In the genomic region with DNA sequence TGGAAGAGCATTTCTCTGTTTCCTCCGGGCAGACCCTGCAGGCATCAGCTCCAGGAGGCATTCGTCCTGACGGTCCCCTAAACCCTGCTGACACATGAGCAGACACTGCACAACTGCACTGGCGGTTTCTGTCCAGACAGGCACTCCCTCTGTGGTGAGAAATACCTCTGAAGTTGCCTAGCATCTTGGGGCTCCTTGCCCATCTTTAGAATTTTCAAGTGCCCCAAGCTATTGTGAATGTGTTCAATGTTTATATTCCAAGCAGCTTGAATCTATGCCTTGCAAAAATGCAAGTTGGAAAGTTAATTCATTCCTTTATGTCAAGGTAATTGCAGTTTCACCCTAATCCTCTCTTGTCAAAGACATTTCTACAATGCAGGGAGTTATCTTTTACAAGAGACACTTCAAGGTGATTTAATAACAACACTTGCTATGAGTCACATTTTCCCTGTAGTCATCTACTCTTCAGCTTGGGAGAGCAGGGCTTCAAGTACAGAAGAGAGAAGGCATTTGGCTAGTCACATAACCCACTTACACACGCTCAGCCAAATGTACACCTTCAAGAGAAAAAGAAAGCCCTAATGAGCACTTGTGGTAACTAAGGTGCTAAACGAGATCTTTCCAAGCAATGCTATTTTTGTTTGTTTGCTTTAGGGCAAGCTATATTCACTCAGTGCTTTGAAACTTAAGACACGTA, we compare ENCODE assay signal across 8 cellular contexts.
DNase-seq lines count a peak whose midpoint lies in the region; ATAC-seq and TF ChIP-seq lines count a peak whose summit lies in the region.

No MANE protein-coding gene starts in this region.

- no peak overlapping the region for H2AFZ ChIP-seq in neural progenitor cell (replicated peaks)

- DNase-seq in EL (peak; percentile 31), NCI-H187 (lab: John Stamatoyannopoulos, UW) (peak; percentile 6 to 26), astrocyte of the hippocampus (ENCODE audit: low read depth, low spot score) (peak; percentile 82), neural progenitor cell (ENCODE audit: low spot score) (no peak), GM19238 (ENCODE audit: insufficient read length, low spot score) (no peak), mesenteric fat pad (ENCODE audit: low spot score) (no peak), GM20000 (ENCODE audit: low spot score) (no peak)

- peaks cover 4% of the 10 kb centered on the region for H3K27me3 Mint-ChIP-seq in neural progenitor cell (ENCODE audit: insufficient read depth, low read depth)

- H3K27ac Mint-ChIP-seq in neural progenitor cell, result peak overlapping the region; percentile 64

- no peaks in the 10 kb centered on the region for H3K79me2 ChIP-seq in neural progenitor cell (ENCODE audit: low read depth)

- H3K4me2 ChIP-seq in neural progenitor cell, result no peak overlapping the region

- no peak overlapping the region for H3K4me3 Mint-ChIP-seq in neural progenitor cell

- TF ChIP-seq CTCF in neural progenitor cell (IDR thresholded peaks at IDR 0.05) (no peak), GM20000 (IDR thresholded peaks at IDR 0.05; ENCODE audit: extremely low read depth, missing control alignments) (no peak)

- H3K9ac ChIP-seq in neural progenitor cell, result no peak overlapping the region

- peaks cover 3% of the 10 kb centered on the region for H3K9me3 Mint-ChIP-seq in neural progenitor cell

- H3K4me3 ChIP-seq in neural progenitor cell, result no peak overlapping the region

- no peaks in the 10 kb centered on the region for H3K36me3 Mint-ChIP-seq in neural progenitor cell

- H3K4me1 ChIP-seq in neural progenitor cell, result peaks cover 19% of the 10 kb centered on the region

- H3K4me1 Mint-ChIP-seq in neural progenitor cell, result peaks cover 29% of the 10 kb centered on the region

- no peak overlapping the region for H3K27ac ChIP-seq in neural progenitor cell

- no peaks in the 10 kb centered on the region for H4K20me1 ChIP-seq in neural progenitor cell (ENCODE audit: low read depth)

- no peaks in the 10 kb centered on the region for H3F3A ChIP-seq in neural progenitor cell (ENCODE audit: low read depth)

- no peak for ATAC-seq in HG02610 (IDR thresholded peaks at IDR 0.05; ENCODE audit: unreplicated experiment)

- no peaks in the 10 kb centered on the region for H3K9me3 ChIP-seq in neural progenitor cell (ENCODE audit: low read depth)

- H3K36me3 ChIP-seq in neural progenitor cell, result no peaks in the 10 kb centered on the region

- H3K27me3 ChIP-seq in neural progenitor cell, result no peaks in the 10 kb centered on the region

Comparison
In these comparisons a context has a peak if more than half of its experiments do, and no peak if none do; other contexts are left out.
1. DNase-seq: peak in EL (single experiment), NCI-H187 (2 of 2) and astrocyte of the hippocampus (single experiment); none in neural progenitor cell (single experiment), GM19238 (single experiment), mesenteric fat pad (single experiment) and GM20000 (single experiment).